2 cellular contexts compared by ENCODE assay signal in genomic region chr3:13282986-13283876, GRCh38.
TF ChIP-seq lines count a peak whose summit lies in the region.

No MANE protein-coding gene starts in this region.

TF ChIP-seq in K562, 482 proteins besides CTCF, POLR2A, EP300 and RAD21 (continued from another document and continues in another):
- TF ChIP-seq ZNF740 (CRISPR knock-in tag; IDR thresholded peaks at IDR 0.05): no peak
- TF ChIP-seq ZNF740 (tag; IDR thresholded peaks at IDR 0.05): no peak
- no peak for TF ChIP-seq RBM17 (IDR thresholded peaks at IDR 0.05; ENCODE audit: borderline replicate concordance, low read depth, low read length)
- TF ChIP-seq POLR2AphosphoS5 (IDR thresholded peaks at IDR 0.05; ENCODE audit: control insufficient read depth, insufficient read depth, low read depth, low read length): no peak
- no peak for TF ChIP-seq HDAC6 (IDR thresholded peaks at IDR 0.05; ENCODE audit: low read depth, low read length)
- TF ChIP-seq, protein P1, sequence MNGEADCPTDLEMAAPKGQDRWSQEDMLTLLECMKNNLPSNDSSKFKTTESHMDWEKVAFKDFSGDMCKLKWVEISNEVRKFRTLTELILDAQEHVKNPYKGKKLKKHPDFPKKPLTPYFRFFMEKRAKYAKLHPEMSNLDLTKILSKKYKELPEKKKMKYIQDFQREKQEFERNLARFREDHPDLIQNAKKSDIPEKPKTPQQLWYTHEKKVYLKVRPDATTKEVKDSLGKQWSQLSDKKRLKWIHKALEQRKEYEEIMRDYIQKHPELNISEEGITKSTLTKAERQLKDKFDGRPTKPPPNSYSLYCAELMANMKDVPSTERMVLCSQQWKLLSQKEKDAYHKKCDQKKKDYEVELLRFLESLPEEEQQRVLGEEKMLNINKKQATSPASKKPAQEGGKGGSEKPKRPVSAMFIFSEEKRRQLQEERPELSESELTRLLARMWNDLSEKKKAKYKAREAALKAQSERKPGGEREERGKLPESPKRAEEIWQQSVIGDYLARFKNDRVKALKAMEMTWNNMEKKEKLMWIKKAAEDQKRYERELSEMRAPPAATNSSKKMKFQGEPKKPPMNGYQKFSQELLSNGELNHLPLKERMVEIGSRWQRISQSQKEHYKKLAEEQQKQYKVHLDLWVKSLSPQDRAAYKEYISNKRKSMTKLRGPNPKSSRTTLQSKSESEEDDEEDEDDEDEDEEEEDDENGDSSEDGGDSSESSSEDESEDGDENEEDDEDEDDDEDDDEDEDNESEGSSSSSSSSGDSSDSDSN (IDR thresholded peaks at IDR 0.05; ENCODE audit: borderline replicate concordance in 1 of 2, low read depth in 2 of 2, low read length in 2 of 2): peak; percentile 41 to 61; a peak in 1 of 4 replicates
- TF ChIP-seq ZNF224 (CRISPR knock-in tag; IDR thresholded peaks at IDR 0.05): no peak
- no peak for TF ChIP-seq ARID3A (IDR thresholded peaks at IDR 0.05; ENCODE audit: borderline replicate concordance, low read depth, low read length)
- TF ChIP-seq ZNF77 (CRISPR knock-in tag; IDR thresholded peaks at IDR 0.05): no peak
- no peak for TF ChIP-seq SMARCE1 (IDR thresholded peaks at IDR 0.05)
- TF ChIP-seq SRSF3 (IDR thresholded peaks at IDR 0.05; ENCODE audit: insufficient read depth, low read length): no peak
- TF ChIP-seq BACH1 (tag; IDR thresholded peaks at IDR 0.05): no peak
- no peak for TF ChIP-seq WHSC1 (IDR thresholded peaks at IDR 0.05; ENCODE audit: low read length)
- TF ChIP-seq CREB1 (IDR thresholded peaks at IDR 0.05): no peak
- TF ChIP-seq CREB1 (CRISPR knock-in tag; IDR thresholded peaks at IDR 0.05): no peak
- TF ChIP-seq U2AF1 (optimal IDR thresholded peaks at IDR 0.05; ENCODE audit: low read depth, low read length): no peak
- TF ChIP-seq TBL1XR1 (IDR thresholded peaks at IDR 0.05; ENCODE audit: low read length in 2 of 2): no peak
- no peak for TF ChIP-seq SMARCA5 (IDR thresholded peaks at IDR 0.05)
- no peak for TF ChIP-seq NR2C1 (IDR thresholded peaks at IDR 0.05)
- no peak for TF ChIP-seq NR2C1 (tag; IDR thresholded peaks at IDR 0.05)
- TF ChIP-seq, protein P2, sequence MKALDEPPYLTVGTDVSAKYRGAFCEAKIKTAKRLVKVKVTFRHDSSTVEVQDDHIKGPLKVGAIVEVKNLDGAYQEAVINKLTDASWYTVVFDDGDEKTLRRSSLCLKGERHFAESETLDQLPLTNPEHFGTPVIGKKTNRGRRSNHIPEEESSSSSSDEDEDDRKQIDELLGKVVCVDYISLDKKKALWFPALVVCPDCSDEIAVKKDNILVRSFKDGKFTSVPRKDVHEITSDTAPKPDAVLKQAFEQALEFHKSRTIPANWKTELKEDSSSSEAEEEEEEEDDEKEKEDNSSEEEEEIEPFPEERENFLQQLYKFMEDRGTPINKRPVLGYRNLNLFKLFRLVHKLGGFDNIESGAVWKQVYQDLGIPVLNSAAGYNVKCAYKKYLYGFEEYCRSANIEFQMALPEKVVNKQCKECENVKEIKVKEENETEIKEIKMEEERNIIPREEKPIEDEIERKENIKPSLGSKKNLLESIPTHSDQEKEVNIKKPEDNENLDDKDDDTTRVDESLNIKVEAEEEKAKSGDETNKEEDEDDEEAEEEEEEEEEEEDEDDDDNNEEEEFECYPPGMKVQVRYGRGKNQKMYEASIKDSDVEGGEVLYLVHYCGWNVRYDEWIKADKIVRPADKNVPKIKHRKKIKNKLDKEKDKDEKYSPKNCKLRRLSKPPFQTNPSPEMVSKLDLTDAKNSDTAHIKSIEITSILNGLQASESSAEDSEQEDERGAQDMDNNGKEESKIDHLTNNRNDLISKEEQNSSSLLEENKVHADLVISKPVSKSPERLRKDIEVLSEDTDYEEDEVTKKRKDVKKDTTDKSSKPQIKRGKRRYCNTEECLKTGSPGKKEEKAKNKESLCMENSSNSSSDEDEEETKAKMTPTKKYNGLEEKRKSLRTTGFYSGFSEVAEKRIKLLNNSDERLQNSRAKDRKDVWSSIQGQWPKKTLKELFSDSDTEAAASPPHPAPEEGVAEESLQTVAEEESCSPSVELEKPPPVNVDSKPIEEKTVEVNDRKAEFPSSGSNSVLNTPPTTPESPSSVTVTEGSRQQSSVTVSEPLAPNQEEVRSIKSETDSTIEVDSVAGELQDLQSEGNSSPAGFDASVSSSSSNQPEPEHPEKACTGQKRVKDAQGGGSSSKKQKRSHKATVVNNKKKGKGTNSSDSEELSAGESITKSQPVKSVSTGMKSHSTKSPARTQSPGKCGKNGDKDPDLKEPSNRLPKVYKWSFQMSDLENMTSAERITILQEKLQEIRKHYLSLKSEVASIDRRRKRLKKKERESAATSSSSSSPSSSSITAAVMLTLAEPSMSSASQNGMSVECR (CRISPR knock-in tag; IDR thresholded peaks at IDR 0.05): no peak
- TF ChIP-seq NUFIP1 (IDR thresholded peaks at IDR 0.05; ENCODE audit: partially characterized antibody): no peak

TF ChIP-seq in HepG2, 621 proteins besides CTCF, POLR2A, EP300 and RAD21 (continued from another document and continues in another):
- TF ChIP-seq TFDP1 (CRISPR knock-in tag; IDR thresholded peaks at IDR 0.05; ENCODE audit: borderline replicate concordance) (no peak), NKX3-1 (CRISPR knock-in tag; IDR thresholded peaks at IDR 0.05) (no peak), MTA3 (CRISPR knock-in tag; IDR thresholded peaks at IDR 0.05) (no peak), ARNT (IDR thresholded peaks at IDR 0.05) (no peak), ZNF362 (CRISPR knock-in tag; IDR thresholded peaks at IDR 0.05; ENCODE audit: borderline replicate concordance) (no peak), ZNF737 (CRISPR knock-in tag; IDR thresholded peaks at IDR 0.05; ENCODE audit: borderline replicate concordance) (no peak), ZNF770 (CRISPR knock-in tag; IDR thresholded peaks at IDR 0.05) (peak; percentile 89), ZNF841 (CRISPR knock-in tag; IDR thresholded peaks at IDR 0.05; ENCODE audit: borderline replicate concordance) (no peak), NAIF1 (CRISPR knock-in tag; IDR thresholded peaks at IDR 0.05; ENCODE audit: borderline replicate concordance) (no peak), ZBTB3 (CRISPR knock-in tag; IDR thresholded peaks at IDR 0.05; ENCODE audit: borderline replicate concordance, low read depth) (no peak), ATF1 (CRISPR knock-in tag; IDR thresholded peaks at IDR 0.05) (no peak), IRF2 (CRISPR knock-in tag; IDR thresholded peaks at IDR 0.05) (no peak), ZNF619 (CRISPR knock-in tag; IDR thresholded peaks at IDR 0.05) (no peak), PITX1 (CRISPR knock-in tag; IDR thresholded peaks at IDR 0.05) (no peak)
- TF ChIP-seq, protein P3, sequence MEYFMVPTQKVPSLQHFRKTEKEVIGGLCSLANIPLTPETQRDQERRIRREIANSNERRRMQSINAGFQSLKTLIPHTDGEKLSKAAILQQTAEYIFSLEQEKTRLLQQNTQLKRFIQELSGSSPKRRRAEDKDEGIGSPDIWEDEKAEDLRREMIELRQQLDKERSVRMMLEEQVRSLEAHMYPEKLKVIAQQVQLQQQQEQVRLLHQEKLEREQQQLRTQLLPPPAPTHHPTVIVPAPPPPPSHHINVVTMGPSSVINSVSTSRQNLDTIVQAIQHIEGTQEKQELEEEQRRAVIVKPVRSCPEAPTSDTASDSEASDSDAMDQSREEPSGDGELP (IDR thresholded peaks at IDR 0.05; ENCODE audit: borderline replicate concordance, low read depth): no peak
- TF ChIP-seq, protein P4, sequence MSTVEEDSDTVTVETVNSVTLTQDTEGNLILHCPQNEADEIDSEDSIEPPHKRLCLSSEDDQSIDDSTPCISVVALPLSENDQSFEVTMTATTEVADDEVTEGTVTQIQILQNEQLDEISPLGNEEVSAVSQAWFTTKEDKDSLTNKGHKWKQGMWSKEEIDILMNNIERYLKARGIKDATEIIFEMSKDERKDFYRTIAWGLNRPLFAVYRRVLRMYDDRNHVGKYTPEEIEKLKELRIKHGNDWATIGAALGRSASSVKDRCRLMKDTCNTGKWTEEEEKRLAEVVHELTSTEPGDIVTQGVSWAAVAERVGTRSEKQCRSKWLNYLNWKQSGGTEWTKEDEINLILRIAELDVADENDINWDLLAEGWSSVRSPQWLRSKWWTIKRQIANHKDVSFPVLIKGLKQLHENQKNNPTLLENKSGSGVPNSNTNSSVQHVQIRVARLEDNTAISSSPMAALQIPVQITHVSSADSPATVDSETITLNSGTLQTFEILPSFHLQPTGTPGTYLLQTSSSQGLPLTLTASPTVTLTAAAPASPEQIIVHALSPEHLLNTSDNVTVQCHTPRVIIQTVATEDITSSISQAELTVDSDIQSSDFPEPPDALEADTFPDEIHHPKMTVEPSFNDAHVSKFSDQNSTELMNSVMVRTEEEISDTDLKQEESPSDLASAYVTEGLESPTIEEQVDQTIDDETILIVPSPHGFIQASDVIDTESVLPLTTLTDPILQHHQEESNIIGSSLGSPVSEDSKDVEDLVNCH (CRISPR knock-in tag; IDR thresholded peaks at IDR 0.05): no peak
- TF ChIP-seq, protein P5, sequence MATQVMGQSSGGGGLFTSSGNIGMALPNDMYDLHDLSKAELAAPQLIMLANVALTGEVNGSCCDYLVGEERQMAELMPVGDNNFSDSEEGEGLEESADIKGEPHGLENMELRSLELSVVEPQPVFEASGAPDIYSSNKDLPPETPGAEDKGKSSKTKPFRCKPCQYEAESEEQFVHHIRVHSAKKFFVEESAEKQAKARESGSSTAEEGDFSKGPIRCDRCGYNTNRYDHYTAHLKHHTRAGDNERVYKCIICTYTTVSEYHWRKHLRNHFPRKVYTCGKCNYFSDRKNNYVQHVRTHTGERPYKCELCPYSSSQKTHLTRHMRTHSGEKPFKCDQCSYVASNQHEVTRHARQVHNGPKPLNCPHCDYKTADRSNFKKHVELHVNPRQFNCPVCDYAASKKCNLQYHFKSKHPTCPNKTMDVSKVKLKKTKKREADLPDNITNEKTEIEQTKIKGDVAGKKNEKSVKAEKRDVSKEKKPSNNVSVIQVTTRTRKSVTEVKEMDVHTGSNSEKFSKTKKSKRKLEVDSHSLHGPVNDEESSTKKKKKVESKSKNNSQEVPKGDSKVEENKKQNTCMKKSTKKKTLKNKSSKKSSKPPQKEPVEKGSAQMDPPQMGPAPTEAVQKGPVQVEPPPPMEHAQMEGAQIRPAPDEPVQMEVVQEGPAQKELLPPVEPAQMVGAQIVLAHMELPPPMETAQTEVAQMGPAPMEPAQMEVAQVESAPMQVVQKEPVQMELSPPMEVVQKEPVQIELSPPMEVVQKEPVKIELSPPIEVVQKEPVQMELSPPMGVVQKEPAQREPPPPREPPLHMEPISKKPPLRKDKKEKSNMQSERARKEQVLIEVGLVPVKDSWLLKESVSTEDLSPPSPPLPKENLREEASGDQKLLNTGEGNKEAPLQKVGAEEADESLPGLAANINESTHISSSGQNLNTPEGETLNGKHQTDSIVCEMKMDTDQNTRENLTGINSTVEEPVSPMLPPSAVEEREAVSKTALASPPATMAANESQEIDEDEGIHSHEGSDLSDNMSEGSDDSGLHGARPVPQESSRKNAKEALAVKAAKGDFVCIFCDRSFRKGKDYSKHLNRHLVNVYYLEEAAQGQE (IDR thresholded peaks at IDR 0.05; ENCODE audit: borderline replicate concordance in 1 of 2, low read depth in 1 of 2, low read length in 2 of 2): no peak
- TF ChIP-seq, protein P6, sequence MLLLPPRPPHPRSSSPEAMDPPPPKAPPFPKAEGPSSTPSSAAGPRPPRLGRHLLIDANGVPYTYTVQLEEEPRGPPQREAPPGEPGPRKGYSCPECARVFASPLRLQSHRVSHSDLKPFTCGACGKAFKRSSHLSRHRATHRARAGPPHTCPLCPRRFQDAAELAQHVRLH (CRISPR knock-in tag; IDR thresholded peaks at IDR 0.05; ENCODE audit: borderline replicate concordance, low read depth): no peak
- TF ChIP-seq, protein P7, sequence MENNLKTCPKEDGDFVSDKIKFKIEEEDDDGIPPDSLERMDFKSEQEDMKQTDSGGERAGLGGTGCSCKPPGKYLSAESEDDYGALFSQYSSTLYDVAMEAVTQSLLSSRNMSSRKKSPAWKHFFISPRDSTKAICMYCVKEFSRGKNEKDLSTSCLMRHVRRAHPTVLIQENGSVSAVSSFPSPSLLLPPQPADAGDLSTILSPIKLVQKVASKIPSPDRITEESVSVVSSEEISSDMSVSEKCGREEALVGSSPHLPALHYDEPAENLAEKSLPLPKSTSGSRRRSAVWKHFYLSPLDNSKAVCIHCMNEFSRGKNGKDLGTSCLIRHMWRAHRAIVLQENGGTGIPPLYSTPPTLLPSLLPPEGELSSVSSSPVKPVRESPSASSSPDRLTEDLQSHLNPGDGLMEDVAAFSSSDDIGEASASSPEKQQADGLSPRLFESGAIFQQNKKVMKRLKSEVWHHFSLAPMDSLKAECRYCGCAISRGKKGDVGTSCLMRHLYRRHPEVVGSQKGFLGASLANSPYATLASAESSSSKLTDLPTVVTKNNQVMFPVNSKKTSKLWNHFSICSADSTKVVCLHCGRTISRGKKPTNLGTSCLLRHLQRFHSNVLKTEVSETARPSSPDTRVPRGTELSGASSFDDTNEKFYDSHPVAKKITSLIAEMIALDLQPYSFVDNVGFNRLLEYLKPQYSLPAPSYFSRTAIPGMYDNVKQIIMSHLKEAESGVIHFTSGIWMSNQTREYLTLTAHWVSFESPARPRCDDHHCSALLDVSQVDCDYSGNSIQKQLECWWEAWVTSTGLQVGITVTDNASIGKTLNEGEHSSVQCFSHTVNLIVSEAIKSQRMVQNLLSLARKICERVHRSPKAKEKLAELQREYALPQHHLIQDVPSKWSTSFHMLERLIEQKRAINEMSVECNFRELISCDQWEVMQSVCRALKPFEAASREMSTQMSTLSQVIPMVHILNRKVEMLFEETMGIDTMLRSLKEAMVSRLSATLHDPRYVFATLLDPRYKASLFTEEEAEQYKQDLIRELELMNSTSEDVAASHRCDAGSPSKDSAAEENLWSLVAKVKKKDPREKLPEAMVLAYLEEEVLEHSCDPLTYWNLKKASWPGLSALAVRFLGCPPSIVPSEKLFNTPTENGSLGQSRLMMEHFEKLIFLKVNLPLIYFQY (CRISPR knock-in tag; IDR thresholded peaks at IDR 0.05; ENCODE audit: borderline replicate concordance): no peak
